Comparison of ENCODE assay signal across 27 cellular contexts in the genomic region with DNA sequence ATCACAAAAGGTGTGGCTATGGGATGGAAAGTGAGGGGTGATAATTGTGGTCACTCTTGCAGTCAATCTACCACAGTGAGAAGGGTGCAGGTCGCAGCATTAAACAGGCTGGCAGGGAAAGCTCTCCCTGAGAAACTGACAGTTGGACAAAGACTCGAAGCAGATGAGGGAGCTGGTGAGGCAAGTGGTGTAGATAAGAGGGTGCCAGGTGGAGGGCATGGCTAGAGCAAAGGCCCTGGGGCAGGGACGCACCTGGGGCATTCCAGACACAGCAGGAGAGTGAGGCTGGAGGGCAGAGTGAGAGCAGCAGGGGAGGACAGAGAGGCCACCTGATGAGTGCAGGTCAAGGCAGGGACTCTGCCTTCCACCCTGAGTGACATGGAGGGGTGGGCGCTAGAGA.
"Had no signal": no experiment of that assay in that cellular context is flagged by ENCODE, and none has a peak within 500 bp of the region (broad histone marks: within the 10 kb centered on the region; RNA-seq: fewer than 3 reads in every experiment).

No MANE protein-coding gene starts in this region.

- H3K27me3 ChIP-seq: pancreas, right lobe of liver, sigmoid colon, thyroid gland, upper lobe of left lung had no signal

- H3K36me3 Mint-ChIP-seq: naive B cell; naive thymus-derived CD8-positive, alpha-beta T cell; natural killer cell treated with Interleukin-12 subunit alpha and Interleukin-12 subunit beta and Interleukin-15 and Interleukin-18, amount 100 ng/mL, for 72 hours; stimulated activated effector memory CD8-positive, alpha-beta T cell treated with anti-CD3 and anti-CD28 coated beads, Interleukin-12 subunit alpha, Interleukin-12 subunit beta, amount 100 ng/mL, for 72 hours; stimulated activated naive B cell treated with anti-CD40 and anti-IgM and Interleukin-4, amounts not matched to agents 10 μg/mL and 1 μg/mL and 100 μg/mL, for 72 hours had no signal

- H3K4me1 Mint-ChIP-seq: naive B cell; naive thymus-derived CD8-positive, alpha-beta T cell; stimulated activated effector memory CD8-positive, alpha-beta T cell treated with anti-CD3 and anti-CD28 coated beads, Interleukin-12 subunit alpha, Interleukin-12 subunit beta, amount 100 ng/mL, for 72 hours; stimulated activated naive B cell treated with anti-CD40 and anti-IgM and Interleukin-4, amounts not matched to agents 10 μg/mL and 1 μg/mL and 100 μg/mL, for 72 hours had no signal

- H3K9me3 ChIP-seq: pancreas, prostate gland, right lobe of liver, sigmoid colon, stomach, thoracic aorta, thyroid gland had no signal

- H3K4me3 ChIP-seq: pancreas, prostate gland, right lobe of liver, sigmoid colon, stomach, thoracic aorta, thyroid gland, tibial nerve, upper lobe of left lung had no signal

- ATAC-seq: naive thymus-derived CD8-positive, alpha-beta T cell; natural killer cell treated with Interleukin-12 subunit alpha and Interleukin-12 subunit beta and Interleukin-15 and Interleukin-18, amount 100 ng/mL, for 72 hours; pancreas; right cardiac atrium; right lobe of liver; stimulated activated effector memory CD8-positive, alpha-beta T cell treated with anti-CD3 and anti-CD28 coated beads, Interleukin-12 subunit alpha, Interleukin-12 subunit beta, amount 100 ng/mL, for 72 hours; stimulated activated naive B cell treated with anti-CD40 and anti-IgM and Interleukin-4, amounts not matched to agents 10 μg/mL and 1 μg/mL and 100 μg/mL, for 72 hours had no signal

- H3K4me1 ChIP-seq: pancreas, prostate gland, right lobe of liver, sigmoid colon, stomach, thyroid gland, upper lobe of left lung had no signal

- H3K27ac Mint-ChIP-seq: naive B cell; natural killer cell treated with Interleukin-12 subunit alpha and Interleukin-12 subunit beta and Interleukin-15 and Interleukin-18, amount 100 ng/mL, for 72 hours; nephron progenitor cell; stimulated activated effector memory CD8-positive, alpha-beta T cell treated with anti-CD3 and anti-CD28 coated beads, Interleukin-12 subunit alpha, Interleukin-12 subunit beta, amount 100 ng/mL, for 72 hours; stimulated activated naive B cell treated with anti-CD40 and anti-IgM and Interleukin-4, amounts not matched to agents 10 μg/mL and 1 μg/mL and 100 μg/mL, for 72 hours; stimulated activated naive CD8-positive, alpha-beta T cell treated with anti-CD3 and anti-CD28 coated beads, Interleukin-15, Interleukin-2, amounts not matched to agents 100 ng/mL and 50 ng/mL, for 24 hours had no signal

- H3K27ac ChIP-seq: pancreas, prostate gland, right lobe of liver, sigmoid colon, stomach, thoracic aorta, thyroid gland, tibial nerve, upper lobe of left lung had no signal

- FAIRE-seq: pancreas, small intestine, urothelium cell line had no signal

- DNase-seq: naive B cell; naive thymus-derived CD8-positive, alpha-beta T cell; nephron progenitor cell; occipital lobe; pancreas; right cardiac atrium; right lobe of liver; sigmoid colon; small intestine; stimulated activated CD4-positive, alpha-beta T cell treated with anti-CD3 and anti-CD28 coated beads, Interleukin-15, amount 100 ng/mL, for 24 hours; stimulated activated CD4-positive, alpha-beta T cell treated with anti-CD3 and anti-CD28 coated beads, Interleukin-2, amount 100 ng/mL, for 24 hours; stimulated activated CD4-positive, alpha-beta T cell treated with anti-CD3 and anti-CD28 coated beads, Interleukin-2, amount 100 ng/mL, for 48 hours; stimulated activated CD4-positive, alpha-beta T cell treated with anti-CD3 and anti-CD28 coated beads, Interleukin-4, amount 100 ng/mL, for 24 hours; stimulated activated naive B cell treated with anti-CD40 and anti-IgM and Interleukin-4, amounts not matched to agents 10 μg/mL and 1 μg/mL and 100 μg/mL, for 72 hours; stimulated activated naive CD4-positive, alpha-beta T cell treated with Interleukin-2 at 50 U/mL for 16 hours; stomach; thyroid gland; trophoblast cell; upper lobe of left lung had no signal

- H3K36me3 ChIP-seq: pancreas, prostate gland, right lobe of liver, sigmoid colon, stomach, thoracic aorta, thyroid gland, tibial nerve, upper lobe of left lung had no signal

- H3K4me3 Mint-ChIP-seq: naive B cell; naive thymus-derived CD8-positive, alpha-beta T cell; natural killer cell treated with Interleukin-12 subunit alpha and Interleukin-12 subunit beta and Interleukin-15 and Interleukin-18, amount 100 ng/mL, for 72 hours; nephron progenitor cell; neural crest cell; stimulated activated effector memory CD8-positive, alpha-beta T cell treated with anti-CD3 and anti-CD28 coated beads, Interleukin-12 subunit alpha, Interleukin-12 subunit beta, amount 100 ng/mL, for 72 hours; stimulated activated naive B cell treated with anti-CD40 and anti-IgM and Interleukin-4, amounts not matched to agents 10 μg/mL and 1 μg/mL and 100 μg/mL, for 72 hours; stimulated activated naive CD8-positive, alpha-beta T cell treated with anti-CD3 and anti-CD28 coated beads, Interleukin-15, Interleukin-2, amounts not matched to agents 100 ng/mL and 50 ng/mL, for 24 hours had no signal

- H3K9me3 Mint-ChIP-seq: naive B cell; naive thymus-derived CD8-positive, alpha-beta T cell; natural killer cell treated with Interleukin-12 subunit alpha and Interleukin-12 subunit beta and Interleukin-15 and Interleukin-18, amount 100 ng/mL, for 72 hours; nephron progenitor cell; stimulated activated effector memory CD8-positive, alpha-beta T cell treated with anti-CD3 and anti-CD28 coated beads, Interleukin-12 subunit alpha, Interleukin-12 subunit beta, amount 100 ng/mL, for 72 hours; stimulated activated naive B cell treated with anti-CD40 and anti-IgM and Interleukin-4, amounts not matched to agents 10 μg/mL and 1 μg/mL and 100 μg/mL, for 72 hours; stimulated activated naive CD8-positive, alpha-beta T cell treated with anti-CD3 and anti-CD28 coated beads, Interleukin-15, Interleukin-2, amounts not matched to agents 100 ng/mL and 50 ng/mL, for 24 hours had no signal
